Comparison of ENCODE assay signal across 12 cellular contexts in the genomic region with DNA sequence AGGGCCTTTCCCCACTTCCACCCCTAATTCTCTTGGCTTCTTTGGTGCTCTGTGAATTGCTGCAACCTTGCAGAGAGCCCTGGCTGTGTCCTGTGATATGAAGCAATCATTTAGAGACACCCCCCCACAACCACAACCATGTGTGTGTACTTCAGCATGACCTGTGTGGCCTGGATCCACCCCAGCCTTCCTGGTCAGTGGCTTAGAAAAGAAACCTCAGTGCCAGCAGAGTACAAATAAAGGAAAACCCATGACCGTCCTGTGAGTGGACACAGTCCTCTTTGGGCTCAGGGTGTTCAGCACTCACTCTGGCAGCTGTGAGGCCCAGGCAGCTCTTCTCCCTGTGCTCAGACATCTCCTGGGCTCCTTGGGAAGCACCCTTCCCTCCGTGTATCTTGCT.
"Had no signal": no experiment of that assay in that cellular context is flagged by ENCODE, and none has a peak within 500 bp of the region (broad histone marks: within the 10 kb centered on the region; RNA-seq: fewer than 3 reads in every experiment).

No MANE protein-coding gene starts in this region.

- DNase-seq: activated CD4-positive, alpha-beta T cell treated with anti-CD3 and anti-CD28 coated beads, Interleukin-2, amount 50 U/mL, for 1 hour; activated naive CD4-positive, alpha-beta T cell treated with anti-CD3 and anti-CD28 coated beads, Interleukin-2, amount 50 U/mL, for 16 hours; activated T-cell treated with anti-CD3 and anti-CD28 coated beads, Interleukin-2, amount 50 U/mL, for 1 hour; central memory CD4-positive, alpha-beta T cell; colonic mucosa; foreskin keratinocyte; glutamatergic neuron; kidney glomerular epithelial cell; stimulated activated naive B cell treated with anti-CD40 and anti-IgM and Interleukin-4, amounts not matched to agents 10 μg/mL and 1 μg/mL and 100 μg/mL, for 72 hours had no signal

- H3K9me3 ChIP-seq: colonic mucosa had no signal

- H3K27ac ChIP-seq: colonic mucosa, foreskin keratinocyte, SK-N-MC, tibial nerve had no signal

- H3K27me3 ChIP-seq: colonic mucosa, foreskin keratinocyte, tibial nerve had no signal

- FAIRE-seq: endothelial cell of umbilical vein had no signal

- H3K36me3 ChIP-seq: colonic mucosa, tibial nerve had no signal

- H3K4me1 ChIP-seq: colonic mucosa, foreskin keratinocyte had no signal

- H3K4me3 ChIP-seq: colonic mucosa, SK-N-MC, tibial nerve had no signal
